In genomic region chr1:22053018-22053860, GRCh38 we compare ENCODE assay signal across 8 cellular contexts. TPM values are rescaled to one million over a fixed set of nuclear protein-coding genes. Genes with fewer than 3 reads are reported as not detected.
DNase-seq lines count a peak whose midpoint lies in the region; ATAC-seq and TF ChIP-seq lines count a peak whose summit lies in the region.

No MANE protein-coding gene starts in this region.

- peak overlapping the region; percentile 97 for H3K4me3 ChIP-seq in right cardiac atrium (ENCODE audit: low read length)

- peaks cover 19% of the 10 kb centered on the region for H3K4me1 Mint-ChIP-seq in progenitor cell of endocrine pancreas (ENCODE audit: low read depth)

- H3K36me3 Mint-ChIP-seq in progenitor cell of endocrine pancreas (ENCODE audit: insufficient read depth), result peaks cover 17% of the 10 kb centered on the region

- peaks cover 9% of the 10 kb centered on the region for H3K4me1 ChIP-seq in right cardiac atrium (ENCODE audit: control insufficient read depth, insufficient read depth, low read length)

- H3K27me3 ChIP-seq in right cardiac atrium (ENCODE audit: control insufficient read depth, insufficient read depth), result no peaks in the 10 kb centered on the region

- H3K9me3 ChIP-seq in right cardiac atrium (ENCODE audit: control insufficient read depth, low read length), result no peaks in the 10 kb centered on the region

- no peak for TF ChIP-seq CTCF in progenitor cell of endocrine pancreas (IDR thresholded peaks at IDR 0.05; ENCODE audit: unreplicated experiment)

- DNase-seq in DMS53 treated with DMSO at 0.1 percent for 48 hours (lab: John Stamatoyannopoulos, UW; ENCODE audit: unreplicated experiment), result peak; percentile 41
- peak; percentile 25 for DNase-seq in KG1 (lab: John Stamatoyannopoulos, UW)
- peak; percentile 34 for DNase-seq in T follicular helper cell (ENCODE audit: low read depth)
- peak in 49 of 58 donors; percentile 11 to 72 (median 50) for DNase-seq in anterior cingulate cortex (lab: John Stamatoyannopoulos, UW)
- DNase-seq in right cardiac atrium, result peak; percentile 74 to 88 (median 87)
- DNase-seq in progenitor cell of endocrine pancreas (ENCODE audit: low spot score, unreplicated experiment), result peak; percentile 51

- peak overlapping the region; percentile 100 for H3K27ac ChIP-seq in right cardiac atrium (ENCODE audit: low read length)

- no peaks in the 10 kb centered on the region for H3K27me3 Mint-ChIP-seq in progenitor cell of endocrine pancreas

- no peaks in the 10 kb centered on the region for H3K9me3 Mint-ChIP-seq in progenitor cell of endocrine pancreas (ENCODE audit: low read depth)

- peak overlapping the region; percentile 100 for H3K27ac Mint-ChIP-seq in progenitor cell of endocrine pancreas

- intact Hi-C loops in right cardiac atrium (cut with DNase I), result no loop called here

- peak overlapping the region; percentile 98 for H3K4me3 Mint-ChIP-seq in progenitor cell of endocrine pancreas (ENCODE audit: low read depth)

- WGBS in right cardiac atrium, result under 1% methylated on average over 68 of the region's 70 CpGs

- ATAC-seq in GM21737 (IDR thresholded peaks at IDR 0.05; ENCODE audit: unreplicated experiment), result peak; percentile 26
- ATAC-seq in right cardiac atrium, result peak; percentile 72 to 80
- no peak for ATAC-seq in HG03469 (IDR thresholded peaks at IDR 0.05; ENCODE audit: unreplicated experiment)

RNA-seq across cellular contexts. Expression of gene CDC42, which starts 0.7 kb away (rescaled TPM):
- total RNA-seq in right cardiac atrium (100 to 1,000 TPM; 121 to 178 (median 133) TPM), progenitor cell of endocrine pancreas (287 and 288 TPM in 2 replicates)
- 92.1 TPM for polyA plus RNA-seq in right cardiac atrium

RNA-seq across cellular contexts. Expression of gene CELA3A, which starts 51.8 kb away (rescaled TPM):
- total RNA-seq in right cardiac atrium, result under 1 TPM in 1 of 4 donors, not detected in 3; 0.86 TPM
- not detected for polyA plus RNA-seq in right cardiac atrium
- 1.5 and 3.1 TPM in 2 replicates for total RNA-seq in progenitor cell of endocrine pancreas

Comparison
In these comparisons a context has a peak if more than half of its experiments do, and no peak if none do; other contexts are left out.
1. DNase-seq: peak in every context shown above with its lines; median percentile 87 in right cardiac atrium; 51 in progenitor cell of endocrine pancreas; 50 in anterior cingulate cortex; 41 in DMS53 treated with DMSO at 0.1 percent for 48 hours; 34 in T follicular helper cell; 25 in KG1.